Comparison of ENCODE assay signal across 8 cellular contexts in the genomic region with DNA sequence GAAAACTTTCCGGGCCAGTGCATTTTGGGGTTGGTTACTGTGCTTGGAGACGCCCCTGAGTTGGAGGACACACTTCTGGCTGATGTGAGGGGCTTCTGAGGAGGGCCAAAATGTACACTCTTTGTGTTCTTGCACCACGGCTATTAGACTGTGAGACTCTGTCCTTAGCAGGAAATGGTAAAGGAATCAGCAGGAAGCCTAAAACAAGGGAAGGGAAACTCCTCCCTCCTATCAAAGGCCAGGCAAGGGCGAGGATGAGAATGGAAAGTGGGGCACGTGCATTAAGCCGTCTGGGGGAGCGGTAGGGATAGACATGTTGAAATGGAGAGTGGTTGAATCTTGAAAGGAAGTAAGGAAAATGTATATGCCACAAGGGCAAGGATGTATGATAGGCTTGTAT. TPM values are rescaled to one million over a fixed set of nuclear protein-coding genes. Genes with fewer than 3 reads are reported as not detected.
DNase-seq lines count a peak whose midpoint lies in the region; ATAC-seq and TF ChIP-seq lines count a peak whose summit lies in the region.

No MANE protein-coding gene starts in this region.

- no peak for ATAC-seq in lung (ENCODE audit: insufficient read depth, low FRiP score)
- ATAC-seq in HG02981 (IDR thresholded peaks at IDR 0.05; ENCODE audit: unreplicated experiment) = no peak

- H3K4me3 ChIP-seq in ascending aorta = peak overlapping the region in 1 of 2 donors; percentile 65
- no peak overlapping the region for H3K4me3 ChIP-seq in lung
- no peak overlapping the region for H3K4me3 ChIP-seq in trophoblast cell (ENCODE audit: low read depth, low read length)

- no peak overlapping the region for H2BK5ac ChIP-seq in trophoblast cell (ENCODE audit: low read depth, low read length, poor library complexity)

- peaks cover 5 to 7% of the 10 kb centered on the region in 2 donors for H3K4me1 ChIP-seq in ascending aorta
- peaks cover 0 to 1% of the 10 kb centered on the region in 2 donors for H3K4me1 ChIP-seq in lung (ENCODE audit: control insufficient read depth in 2 of 2, insufficient read depth in 2 of 2, low read length in 2 of 2)
- H3K4me1 ChIP-seq in trophoblast cell (ENCODE audit: control insufficient read depth in 1 of 2, insufficient read depth in 2 of 2, low read length in 2 of 2) = no peaks in the 10 kb centered on the region

- no peak for TF ChIP-seq CTCF in ascending aorta (IDR thresholded peaks at IDR 0.05)
- no peak for TF ChIP-seq CTCF in lung (IDR thresholded peaks at IDR 0.05; ENCODE audit: control extremely low read depth, extremely low read depth)

- H3K4ac ChIP-seq in trophoblast cell (ENCODE audit: low read depth, low read length) = no peak overlapping the region

- 26 to 32% methylated on average over 7 of the region's 7 CpGs for WGBS in lung, 2 donors
- no CpG with 5 or more reads among the region's 7 CpGs for WGBS in trophoblast cell (ENCODE audit: extremely low coverage, insufficient coverage, insufficient read length)

- H2BK12ac ChIP-seq in trophoblast cell (ENCODE audit: low read length) = no peak overlapping the region

- H4K8ac ChIP-seq in trophoblast cell (ENCODE audit: low read depth, low read length) = no peak overlapping the region

- peak; percentile 19 for DNase-seq in stimulated activated CD4-positive, alpha-beta T cell treated with anti-CD3 and anti-CD28 coated beads, Interleukin-4, amount 100 ng/mL, for 24 hours
- no peak for DNase-seq in stimulated activated CD4-positive, alpha-beta T cell treated with anti-CD3 and anti-CD28 coated beads, Interleukin-12 subunit alpha, Interleukin-12 subunit beta, amount 100 ng/mL, for 4 hours
- DNase-seq in ascending aorta (ENCODE audit: low spot score in 2 of 2) = no peak
- DNase-seq in lung (ENCODE audit: low spot score) = no peak
- no peak for DNase-seq in midbrain (lab: John Stamatoyannopoulos, UW)
- DNase-seq in trophoblast cell = no peak
- DNase-seq in activated CD4-positive, alpha-beta T cell treated with anti-CD3 and anti-CD28 coated beads, Interleukin-2, amount 50 U/mL, for 1 hour = no peak

- no peak overlapping the region for H3K14ac ChIP-seq in trophoblast cell (ENCODE audit: low read length)

- H3K9me3 ChIP-seq in ascending aorta = no peaks in the 10 kb centered on the region
- no peaks in the 10 kb centered on the region for H3K9me3 ChIP-seq in lung (ENCODE audit: control insufficient read depth in 2 of 2, insufficient read depth in 1 of 2, low read length in 1 of 2)
- H3K9me3 ChIP-seq in trophoblast cell (ENCODE audit: insufficient read depth, low read depth, low read length) = no peaks in the 10 kb centered on the region

- no peak overlapping the region for H2AFZ ChIP-seq in trophoblast cell (ENCODE audit: insufficient read depth, low read length, poor library complexity)

- H4K91ac ChIP-seq in trophoblast cell (ENCODE audit: low read depth, low read length) = no peak overlapping the region

- no peak overlapping the region for H3K9ac ChIP-seq in trophoblast cell (ENCODE audit: low read length)

- H3K4me2 ChIP-seq in trophoblast cell (ENCODE audit: low read length) = no peak overlapping the region

- H3K27me3 ChIP-seq in ascending aorta = no peaks in the 10 kb centered on the region
- no peaks in the 10 kb centered on the region for H3K27me3 ChIP-seq in lung (ENCODE audit: control insufficient read depth, insufficient read depth)
- H3K27me3 ChIP-seq in trophoblast cell (ENCODE audit: insufficient read depth, low read length) = no peaks in the 10 kb centered on the region

- no peak overlapping the region for H2BK120ac ChIP-seq in trophoblast cell (ENCODE audit: insufficient read depth, low read length, poor library complexity)

- H3K36me3 ChIP-seq in ascending aorta = no peaks in the 10 kb centered on the region
- no peaks in the 10 kb centered on the region for H3K36me3 ChIP-seq in lung (ENCODE audit: control insufficient read depth in 2 of 2, insufficient read depth in 2 of 2, low read length in 2 of 2)
- no peaks in the 10 kb centered on the region for H3K36me3 ChIP-seq in trophoblast cell (ENCODE audit: control insufficient read depth in 1 of 2, insufficient read depth in 2 of 2, low read length in 2 of 2)

- intact Hi-C loops in ascending aorta (cut with DNase I) = no loop called here

- no peak overlapping the region for H4K12ac ChIP-seq in trophoblast cell (ENCODE audit: low read depth, low read length)

- no peaks in the 10 kb centered on the region for H3K79me1 ChIP-seq in trophoblast cell (ENCODE audit: low read length)

- H3K27ac ChIP-seq in ascending aorta (peak overlapping the region; percentile 25 to 82), lung (ENCODE audit: low read depth in 1 of 2, low read length in 1 of 2) (peak overlapping the region; percentile 57 to 82), trophoblast cell (ENCODE audit: low read depth, low read length) (no peak overlapping the region)

- no peaks in the 10 kb centered on the region for H3K79me2 ChIP-seq in trophoblast cell (ENCODE audit: control insufficient read depth, insufficient read depth, low read length, poor library complexity)

- H2AK5ac ChIP-seq in trophoblast cell (ENCODE audit: low read length) = no peak overlapping the region

- no peak overlapping the region for H3K23ac ChIP-seq in trophoblast cell (ENCODE audit: low read length)

- no peak overlapping the region for H3K18ac ChIP-seq in trophoblast cell (ENCODE audit: low read length)

RNA-seq across cellular contexts. Expression of a gene that starts 1.8 kb away (rescaled TPM):
- total RNA-seq in ascending aorta (155 TPM), lung (100 to 1,000 TPM; 188 to 293 TPM)
- 1,000 to 10,000 TPM in 1 of 2 donors, 10 to 100 TPM in 1; 58.1 to 1,336 TPM for polyA plus RNA-seq in lung
- polyA plus RNA-seq in trophoblast cell (2013) = not detected in 2 replicates

RNA-seq across cellular contexts. Expression of a gene that starts 37.8 kb away (rescaled TPM):
- total RNA-seq in ascending aorta (26.0 TPM), lung (10 to 100 TPM; 43.7 to 62.5 TPM)
- 10 to 100 TPM; 24.9 to 31.4 TPM for polyA plus RNA-seq in lung
- 45.2 and 45.4 TPM in 2 replicates for polyA plus RNA-seq in trophoblast cell (2013)
